In genomic region chr20:35410613-35411012, GRCh38 we compare ENCODE assay signal across 10 cellular contexts.
DNase-seq lines count a peak whose midpoint lies in the region; ATAC-seq and TF ChIP-seq lines count a peak whose summit lies in the region.
"Had no signal": no experiment of that assay in that cellular context is flagged by ENCODE, and none has a peak within 500 bp of the region (broad histone marks: within the 10 kb centered on the region; RNA-seq: fewer than 3 reads in every experiment).

No MANE protein-coding gene starts in this region.

- H3K36me3 ChIP-seq in DND-41 (ENCODE audit: insufficient read depth, low read length) (peaks cover 41% of the 10 kb centered on the region), Loucy (ENCODE audit: insufficient read depth, low read length) (no peaks in the 10 kb centered on the region)

- H3K9me2 ChIP-seq in Loucy (replicated peaks; ENCODE audit: low read depth, low read length): no peaks in the 10 kb centered on the region

- H4K20me1 ChIP-seq in DND-41 (ENCODE audit: insufficient read depth, low read length) (no peaks in the 10 kb centered on the region), Loucy (ENCODE audit: insufficient read depth, low read length, poor library complexity, severe bottlenecking) (peaks cover 7% of the 10 kb centered on the region)

- H3K9ac ChIP-seq in DND-41 (ENCODE audit: low read depth, low read length) (peak overlapping the region; percentile 64), Loucy (ENCODE audit: low read depth, low read length, poor library complexity, severe bottlenecking) (peak overlapping the region; percentile 85)

- H3K27me3 ChIP-seq in DND-41 (ENCODE audit: insufficient read depth, low read length, poor library complexity) (no peaks in the 10 kb centered on the region), Loucy (ENCODE audit: insufficient read depth, low read length, poor library complexity, severe bottlenecking) (no peaks in the 10 kb centered on the region)

- peak overlapping the region; percentile 81 for H3K4me2 ChIP-seq in DND-41 (ENCODE audit: insufficient read depth, low read length)
- peak overlapping the region; percentile 98 for H3K4me2 ChIP-seq in Loucy (ENCODE audit: low read depth, low read length, poor library complexity, severe bottlenecking)

- peaks cover 3% of the 10 kb centered on the region for H3K27me3 Mint-ChIP-seq in dendritic cell treated with granulocyte-macrophage colony-stimulating factor and Interleukin-4, amounts not matched to agents 40 ng/mL and 50 ng/mL, for 4 days
- peaks cover 20% of the 10 kb centered on the region for H3K27me3 Mint-ChIP-seq in nephron progenitor cell (ENCODE audit: low read depth, poor library complexity)

- peaks cover 8% of the 10 kb centered on the region for H3K9me3 Mint-ChIP-seq in dendritic cell treated with granulocyte-macrophage colony-stimulating factor and Interleukin-4, amounts not matched to agents 40 ng/mL and 50 ng/mL, for 4 days
- H3K9me3 Mint-ChIP-seq in nephron progenitor cell: peaks cover 25% of the 10 kb centered on the region

- TF ChIP-seq CTCF in DND-41 (IDR thresholded peaks at IDR 0.05; ENCODE audit: borderline replicate concordance, extremely low read depth, low read length, poor library complexity, severe bottlenecking) (no peak), Loucy (conservative IDR thresholded peaks at IDR 0.05; ENCODE audit: low read length) (no peak), nephron progenitor cell (IDR thresholded peaks at IDR 0.05) (no peak)

- H3K9me3 ChIP-seq in DND-41 (ENCODE audit: insufficient read depth, low read length, severe bottlenecking) (peaks cover 5% of the 10 kb centered on the region), Loucy (ENCODE audit: insufficient read depth, low read depth, low read length) (no peaks in the 10 kb centered on the region)
- H3K9me3 ChIP-seq: neutrophil had no signal

- peaks cover 54% of the 10 kb centered on the region for H3K36me3 Mint-ChIP-seq in dendritic cell treated with granulocyte-macrophage colony-stimulating factor and Interleukin-4, amounts not matched to agents 40 ng/mL and 50 ng/mL, for 4 days (ENCODE audit: low read depth)
- peaks cover 35% of the 10 kb centered on the region for H3K36me3 Mint-ChIP-seq in nephron progenitor cell (ENCODE audit: low read depth)

- H3K4me1 ChIP-seq in DND-41 (ENCODE audit: insufficient read depth, low read length) (peaks cover 22% of the 10 kb centered on the region), Loucy (ENCODE audit: insufficient read depth, low read length, poor library complexity, severe bottlenecking) (peaks cover 11% of the 10 kb centered on the region)

- DNase-seq in DND-41 (no peak), nephron progenitor cell (no peak), inferior parietal cortex (ENCODE audit: extremely low spot score) (no peak)
- no peak for DNase-seq in stimulated activated CD4-positive, alpha-beta T cell treated with anti-CD3 and anti-CD28 coated beads, Interleukin-2, amount 100 ng/mL, for 24 hours
- no peak for DNase-seq in stimulated activated CD4-positive, alpha-beta T cell treated with anti-CD3 and anti-CD28 coated beads, Interleukin-4, amount 100 ng/mL, for 4 hours
- DNase-seq: NCI-H1092 had no signal

- H3K4me1 Mint-ChIP-seq in dendritic cell treated with granulocyte-macrophage colony-stimulating factor and Interleukin-4, amounts not matched to agents 40 ng/mL and 50 ng/mL, for 4 days (ENCODE audit: low read depth): peaks cover 21% of the 10 kb centered on the region
- H3K4me1 Mint-ChIP-seq in nephron progenitor cell: peaks cover 16% of the 10 kb centered on the region

- H3K27ac ChIP-seq in DND-41 (ENCODE audit: low read length): no peak overlapping the region
- H3K27ac ChIP-seq: neutrophil had no signal

- H3K4me3 ChIP-seq in DND-41 (ENCODE audit: low read depth in 1 of 2, low read length in 2 of 2) (peak overlapping the region; percentile 83 to 93; a peak in 3 of 4 replicates), Loucy (ENCODE audit: low read length, poor library complexity, severe bottlenecking) (peak overlapping the region; percentile 97)

- no peaks in the 10 kb centered on the region; the same call in 1 of the 2 replicates for H3F3A ChIP-seq in Loucy (ENCODE audit: low read depth)

- H3K4me3 Mint-ChIP-seq in dendritic cell treated with granulocyte-macrophage colony-stimulating factor and Interleukin-4, amounts not matched to agents 40 ng/mL and 50 ng/mL, for 4 days: peak overlapping the region; percentile 96
- H3K4me3 Mint-ChIP-seq in nephron progenitor cell: peak overlapping the region; percentile 98

- peaks cover 60% of the 10 kb centered on the region for H3K79me2 ChIP-seq in DND-41 (ENCODE audit: insufficient read depth, low read length)
- H3K79me2 ChIP-seq in Loucy (ENCODE audit: insufficient read depth, low read length): peaks cover 41% of the 10 kb centered on the region

- no peak for ATAC-seq in DND-41 (ENCODE audit: insufficient read depth, low read depth)
- ATAC-seq in GM21381 (IDR thresholded peaks at IDR 0.05; ENCODE audit: unreplicated experiment): no peak

- H2AFZ ChIP-seq in DND-41 (ENCODE audit: low read depth, low read length): no peak overlapping the region
- H2AFZ ChIP-seq in Loucy (ENCODE audit: low read length): no peak overlapping the region

- intact Hi-C loops in dendritic cell treated with granulocyte-macrophage colony-stimulating factor and Interleukin-4, amounts not matched to agents 40 ng/mL and 50 ng/mL, for 4 days (cut with micrococcal nuclease): no loop called here

- H3K27ac Mint-ChIP-seq in dendritic cell treated with granulocyte-macrophage colony-stimulating factor and Interleukin-4, amounts not matched to agents 40 ng/mL and 50 ng/mL, for 4 days: no peak overlapping the region
- no peak overlapping the region for H3K27ac Mint-ChIP-seq in nephron progenitor cell
